Comparison of ENCODE assay signal across 33 cellular contexts in the genomic region with DNA sequence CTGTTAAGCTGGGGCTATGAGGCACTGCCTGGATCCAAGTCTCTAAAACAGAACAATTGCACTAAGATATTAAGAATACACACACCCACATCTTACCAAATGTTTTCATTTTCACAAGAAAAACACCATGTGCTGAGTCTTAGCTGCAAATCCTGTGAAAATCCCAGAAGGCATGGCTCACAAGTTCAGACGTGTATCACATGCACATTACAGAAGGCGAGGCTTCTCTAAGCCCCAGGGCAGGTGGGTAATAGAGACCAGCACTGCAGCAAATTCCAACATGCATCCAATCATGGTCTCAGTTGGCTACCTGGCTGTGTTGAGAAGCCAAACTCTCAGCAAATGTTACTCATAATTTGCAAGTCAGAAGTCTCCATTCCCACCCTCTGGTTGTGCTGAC. TPM values are rescaled to one million over a fixed set of nuclear protein-coding genes. Genes with fewer than 3 reads are reported as not detected.
A peak's percentile ranks its signal among the peaks of the same experiment; 100 is the strongest.
DNase-seq lines count a peak whose midpoint lies in the region; ATAC-seq, FAIRE-seq and TF ChIP-seq lines count a peak whose summit lies in the region.
"Had no signal": no experiment of that assay in that cellular context is flagged by ENCODE, and none has a peak within 500 bp of the region (broad histone marks: within the 10 kb centered on the region; RNA-seq: fewer than 3 reads in every experiment).

No MANE protein-coding gene starts in this region.

- no peaks in the 10 kb centered on the region for H3K9me3 Mint-ChIP-seq in activated CD8-positive, alpha-beta T cell treated with anti-CD3 and anti-CD28 coated beads, Interleukin-2, amount 10 ng/mL, durations not matched to agents 7 days and 5 days (ENCODE audit: insufficient read depth)
- H3K9me3 Mint-ChIP-seq: activated T-cell treated with anti-CD3 and anti-CD28 coated beads, Interleukin-2, amount 50 U/mL, for 4 hours; nephron progenitor cell had no signal

- no peaks in the 10 kb centered on the region for H3K4me1 Mint-ChIP-seq in activated CD8-positive, alpha-beta T cell treated with anti-CD3 and anti-CD28 coated beads, Interleukin-2, amount 10 ng/mL, durations not matched to agents 7 days and 5 days (ENCODE audit: low read depth)
- H3K4me1 Mint-ChIP-seq: activated CD8-positive, alpha-beta memory T cell treated with anti-CD3 and anti-CD28 coated beads, Interleukin-2, amount 10 ng/mL, durations not matched to agents 7 days and 5 days; T-helper 17 cell had no signal

- in situ Hi-C loops in HepG2 (cut with HindIII; ENCODE audit: extremely low pct_ligation_motif_present, low pct_unique_long_range_greater_than_20kb): no loop called here

- H3K9me3 ChIP-seq in HepG2 (ENCODE audit: low read length): no peaks in the 10 kb centered on the region
- no peaks in the 10 kb centered on the region for H3K9me3 ChIP-seq in right lobe of liver
- no peaks in the 10 kb centered on the region for H3K9me3 ChIP-seq in keratinocyte (ENCODE audit: control insufficient read depth, low read depth, low read length)
- no peaks in the 10 kb centered on the region for H3K9me3 ChIP-seq in kidney (ENCODE audit: control insufficient read depth in 1 of 2, low read length in 2 of 2)
- no peaks in the 10 kb centered on the region for H3K9me3 ChIP-seq in pancreas
- H3K9me3 ChIP-seq: BE2C, spleen, thyroid gland had no signal

- H3K9ac ChIP-seq in HepG2 (ENCODE audit: insufficient read depth, low read depth, low read length) (no peak overlapping the region), keratinocyte (ENCODE audit: control insufficient read depth, extremely low read depth, insufficient read depth, low read length) (no peak overlapping the region), kidney (ENCODE audit: low read length in 2 of 2) (no peak overlapping the region)

- H3K4me1 ChIP-seq in HepG2 (ENCODE audit: insufficient read depth, low read length) (peaks cover 88% of the 10 kb centered on the region), right lobe of liver (no peaks in the 10 kb centered on the region), keratinocyte (ENCODE audit: control insufficient read depth, extremely low read depth, insufficient read depth, low read length) (peaks cover 8% of the 10 kb centered on the region), kidney (ENCODE audit: control insufficient read depth in 1 of 2, insufficient read depth in 1 of 2, low read depth in 1 of 2, low read length in 2 of 2) (peaks cover 3 to 4% of the 10 kb centered on the region in 2 donors), pancreas (no peaks in the 10 kb centered on the region)
- H3K4me1 ChIP-seq: BE2C had no signal

- no TSS peak for BruUV-seq in HepG2 (replicated peaks; lab: Mats Ljungman, UMichigan)

- H3K4me3 ChIP-seq in HepG2 (replicated peaks in 1 of 3; ENCODE audit: insufficient read depth in 1 of 3, low read depth in 2 of 3, low read length in 3 of 3): no peak overlapping the region
- H3K4me3 ChIP-seq in right lobe of liver: no peak overlapping the region
- no peak overlapping the region for H3K4me3 ChIP-seq in keratinocyte (ENCODE audit: control insufficient read depth in 2 of 3, extremely low read depth in 1 of 3, insufficient read depth in 2 of 3, low read depth in 1 of 3, low read length in 3 of 3)
- H3K4me3 ChIP-seq in kidney (ENCODE audit: low read length in 2 of 2): no peak overlapping the region
- no peak overlapping the region for H3K4me3 ChIP-seq in pancreas
- H3K4me3 ChIP-seq: K562, spleen, thyroid gland had no signal

- no peak for TF ChIP-seq RAD21 in HepG2 (CRISPR knock-in tag; IDR thresholded peaks at IDR 0.05)

- H3K27ac Mint-ChIP-seq in activated CD8-positive, alpha-beta T cell treated with anti-CD3 and anti-CD28 coated beads, Interleukin-2, amount 10 ng/mL, durations not matched to agents 7 days and 5 days: no peak overlapping the region
- H3K27ac Mint-ChIP-seq: activated CD8-positive, alpha-beta memory T cell treated with anti-CD3 and anti-CD28 coated beads, Interleukin-2, amount 10 ng/mL, durations not matched to agents 7 days and 5 days; nephron progenitor cell; T-helper 17 cell had no signal

- FAIRE-seq in HepG2 (lab: Jason Lieb, UNC): no peak
- peak; percentile 17 for FAIRE-seq in keratinocyte (lab: Jason Lieb, UNC)
- no peak for FAIRE-seq in kidney (lab: Jason Lieb, UNC)
- no peak for FAIRE-seq in pancreas (lab: Jason Lieb, UNC)
- FAIRE-seq: HTR-8/SVneo, K562, TTC549 had no signal

- WGBS in HepG2 (ENCODE audit: low lambda C conversion rate): 92% methylated on average over 2 of the region's 2 CpGs
- WGBS in right lobe of liver (ENCODE audit: insufficient coverage, low coverage, low lambda C conversion rate, missing lambda C conversion rate): 71% methylated on average over 2 of the region's 2 CpGs
- 62 to 81% methylated on average over 2 of the region's 2 CpGs for WGBS in pancreas, 2 donors

- H3K79me2 ChIP-seq in HepG2 (ENCODE audit: insufficient read depth, low read length): no peaks in the 10 kb centered on the region
- no peaks in the 10 kb centered on the region for H3K79me2 ChIP-seq in keratinocyte (ENCODE audit: control insufficient read depth, insufficient read depth, low read length)

- no peaks in the 10 kb centered on the region for H3K36me3 ChIP-seq in HepG2 (replicated peaks in 1 of 2; ENCODE audit: control insufficient read depth in 1 of 2, insufficient read depth in 2 of 2, low read length in 2 of 2)
- H3K36me3 ChIP-seq in right lobe of liver: no peaks in the 10 kb centered on the region
- H3K36me3 ChIP-seq in keratinocyte (ENCODE audit: control insufficient read depth in 2 of 2, extremely low read depth in 1 of 2, insufficient read depth in 2 of 2, low read length in 2 of 2): no peaks in the 10 kb centered on the region
- no peaks in the 10 kb centered on the region for H3K36me3 ChIP-seq in kidney (ENCODE audit: control insufficient read depth in 1 of 2, insufficient read depth in 2 of 2, low read length in 2 of 2)
- H3K36me3 ChIP-seq in pancreas: no peaks in the 10 kb centered on the region
- H3K36me3 ChIP-seq: BE2C, spleen, thyroid gland had no signal

- TF ChIP-seq CTCF in HepG2 (CRISPR knock-in tag; IDR thresholded peaks at IDR 0.05) (no peak), right lobe of liver (IDR thresholded peaks at IDR 0.05) (no peak), keratinocyte (optimal IDR thresholded peaks at IDR 0.05 in 1 of 3, IDR thresholded peaks at IDR 0.05 in 1 of 3, conservative IDR thresholded peaks at IDR 0.05 in 1 of 3; ENCODE audit: extremely low read depth in 1 of 3, insufficient read depth in 2 of 3, low read length in 3 of 3) (no peak), kidney (IDR thresholded peaks at IDR 0.05; ENCODE audit: borderline replicate concordance, extremely low read depth, insufficient read depth) (no peak), pancreas (IDR thresholded peaks at IDR 0.05) (no peak)

- H3K27me3 ChIP-seq in HepG2 (ENCODE audit: control insufficient read depth in 1 of 2, insufficient read depth in 2 of 2, low read length in 2 of 2): no peaks in the 10 kb centered on the region
- H3K27me3 ChIP-seq in right lobe of liver: no peaks in the 10 kb centered on the region
- H3K27me3 ChIP-seq in keratinocyte (ENCODE audit: control insufficient read depth, extremely low read depth, insufficient read depth, low read length): no peaks in the 10 kb centered on the region
- no peaks in the 10 kb centered on the region for H3K27me3 ChIP-seq in pancreas
- H3K27me3 ChIP-seq: thyroid gland had no signal

- TF ChIP-seq EP300 in HepG2 (IDR thresholded peaks at IDR 0.05; ENCODE audit: low read depth in 2 of 2, low read length in 2 of 2) (no peak), HepG2 (CRISPR knock-in tag; IDR thresholded peaks at IDR 0.05; ENCODE audit: borderline replicate concordance) (no peak)

- TF ChIP-seq POLR2A in HepG2 (IDR thresholded peaks at IDR 0.05; ENCODE audit: insufficient read depth in 1 of 2, low read depth in 2 of 2, low read length in 2 of 2) (no peak), right lobe of liver (IDR thresholded peaks at IDR 0.05) (no peak)

- CTCF ChIA-PET in HepG2 (lab: Yijun Ruan, JAX; ENCODE audit: low intra/inter-chr PET ratio, low total read pairs): no interaction called here
- CTCF ChIA-PET in activated CD8-positive, alpha-beta T cell treated with anti-CD3 and anti-CD28 coated beads, Interleukin-2, amount 10 ng/mL, durations not matched to agents 7 days and 5 days (lab: Charles Lee): no interaction called here

- H3K4me2 ChIP-seq in HepG2 (ENCODE audit: low read depth, low read length) (no peak overlapping the region), keratinocyte (ENCODE audit: control insufficient read depth, extremely low read depth, insufficient read depth, low read depth, low read length) (no peak overlapping the region)

- POLR2A ChIA-PET in HepG2 (lab: Yijun Ruan, JAX): interaction anchor here (1.3 to 1.9 kb wide), 4 partner anchors 8 to 25 kb away, joined by 4 to 11 read pairs (median 4); no protein-coding TSS in a partner anchor
- POLR2A ChIA-PET in activated CD8-positive, alpha-beta T cell treated with anti-CD3 and anti-CD28 coated beads, Interleukin-2, amount 10 ng/mL, durations not matched to agents 7 days and 5 days (lab: Charles Lee): no interaction called here

- no peak overlapping the region for H2AFZ ChIP-seq in HepG2 (ENCODE audit: low read length)
- H2AFZ ChIP-seq in keratinocyte (ENCODE audit: control insufficient read depth, low read length): no peak overlapping the region

- peaks cover 10% of the 10 kb centered on the region for H3K27me3 Mint-ChIP-seq in activated CD8-positive, alpha-beta T cell treated with anti-CD3 and anti-CD28 coated beads, Interleukin-2, amount 10 ng/mL, durations not matched to agents 7 days and 5 days (ENCODE audit: low read depth)

- DNase-seq in HepG2 (ENCODE audit: low spot score) (no peak), right lobe of liver (no peak), caudate nucleus (lab: John Stamatoyannopoulos, UW) (no peak), keratinocyte (ENCODE audit: low read depth, low spot score) (no peak), kidney (no peak), pancreas (no peak), NCI-H1092 (lab: John Stamatoyannopoulos, UW) (no peak)
- DNase-seq in activated CD8-positive, alpha-beta T cell treated with anti-CD3 and anti-CD28 coated beads, Interleukin-2, amount 10 ng/mL, durations not matched to agents 7 days and 5 days: no peak
- DNase-seq: activated CD8-positive, alpha-beta memory T cell treated with anti-CD3 and anti-CD28 coated beads, Interleukin-2, amount 10 ng/mL, durations not matched to agents 7 days and 5 days; activated gamma-delta T cell; activated T-cell treated with anti-CD3 and anti-CD28 coated beads, Interleukin-2, amount 50 U/mL, for 4 hours; BE2C; effector CD8-positive, alpha-beta T cell; NCI-H2029 treated with DMSO at 0.1 percent for 48 hours; NCI-H226; NCI-H526 treated with DMSO at 0.1 percent for 48 hours; nephron progenitor cell; NK-92 treated with Interleukin-12 subunit alpha and Interleukin-12 subunit beta, amount 100 ng/mL, for 24 hours; spleen; stimulated activated naive CD8-positive, alpha-beta T cell treated with anti-CD3 and anti-CD28 coated beads, Interleukin-15, Interleukin-2, amounts not matched to agents 100 U/mL and 50 U/mL, for 24 hours; T-helper 17 cell; thyroid gland had no signal

- no peaks in the 10 kb centered on the region for H3K36me3 Mint-ChIP-seq in activated CD8-positive, alpha-beta T cell treated with anti-CD3 and anti-CD28 coated beads, Interleukin-2, amount 10 ng/mL, durations not matched to agents 7 days and 5 days (ENCODE audit: low read depth)
- H3K36me3 Mint-ChIP-seq: activated CD8-positive, alpha-beta memory T cell treated with anti-CD3 and anti-CD28 coated beads, Interleukin-2, amount 10 ng/mL, durations not matched to agents 7 days and 5 days had no signal

- H3K27ac ChIP-seq in HepG2 (ENCODE audit: extremely low read length, insufficient read depth, low read length) (no peak overlapping the region), right lobe of liver (no peak overlapping the region), caudate nucleus (ENCODE audit: low read depth, low read length) (peak overlapping the region; percentile 83), keratinocyte (ENCODE audit: control insufficient read depth, insufficient read depth, low read length) (no peak overlapping the region), kidney (ENCODE audit: low read depth in 2 of 2, low read length in 2 of 2) (no peak overlapping the region), pancreas (no peak overlapping the region)

- intact Hi-C loops in HepG2 (cut with micrococcal nuclease; ENCODE audit: unreplicated experiment): no loop called here
- intact Hi-C loops in right lobe of liver (cut with DNase I): no loop called here
- intact Hi-C loops in kidney (cut with DNase I): no loop called here
- intact Hi-C loops in pancreas (cut with DNase I): no loop called here

- H3K4me3 Mint-ChIP-seq in activated CD8-positive, alpha-beta T cell treated with anti-CD3 and anti-CD28 coated beads, Interleukin-2, amount 10 ng/mL, durations not matched to agents 7 days and 5 days: no peak overlapping the region
- H3K4me3 Mint-ChIP-seq: activated CD8-positive, alpha-beta memory T cell treated with anti-CD3 and anti-CD28 coated beads, Interleukin-2, amount 10 ng/mL, durations not matched to agents 7 days and 5 days; activated T-cell treated with anti-CD3 and anti-CD28 coated beads, Interleukin-2, amount 50 U/mL, for 4 hours; nephron progenitor cell; T-helper 17 cell had no signal

- no peaks in the 10 kb centered on the region for H3K9me1 ChIP-seq in keratinocyte (ENCODE audit: control insufficient read depth, extremely low read depth, insufficient read depth, low read length)

- ATAC-seq in HepG2: no peak
- ATAC-seq in right lobe of liver: no peak
- ATAC-seq in pancreas: no peak
- no peak for ATAC-seq in activated CD8-positive, alpha-beta T cell treated with anti-CD3 and anti-CD28 coated beads, Interleukin-2, amount 10 ng/mL, durations not matched to agents 7 days and 5 days
- ATAC-seq: activated CD8-positive, alpha-beta memory T cell treated with anti-CD3 and anti-CD28 coated beads, Interleukin-2, amount 10 ng/mL, durations not matched to agents 7 days and 5 days; activated T-cell treated with anti-CD3 and anti-CD28 coated beads, Interleukin-2, amount 50 U/mL, for 4 hours; K562; Right ventricle myocardium inferior; SK-N-SH treated with all-trans-retinoic acid at 6 μM for 48 hours; stimulated activated naive CD8-positive, alpha-beta T cell treated with anti-CD3 and anti-CD28 coated beads, Interleukin-15, Interleukin-2, amounts not matched to agents 100 U/mL and 50 U/mL, for 24 hours; T-helper 17 cell had no signal

- dilution Hi-C loops in keratinocyte (cut with MboI; ENCODE audit: extremely low pct_ligation_motif_present, low sequenced_read_pairs): no loop called here

- H4K20me1 ChIP-seq in HepG2 (ENCODE audit: insufficient read depth, low read length): no peaks in the 10 kb centered on the region
- no peaks in the 10 kb centered on the region for H4K20me1 ChIP-seq in keratinocyte (ENCODE audit: control insufficient read depth, extremely low read depth, insufficient read depth, low read length)

RNA-seq across cellular contexts. Expression of gene CST3, which starts 16.2 kb away (rescaled TPM):
- total RNA-seq in HepG2 (2016; rRNA removed; fragmentation: Illumina TruSeq; extraction: Trizol) (300 and 690 TPM in 2 replicates), right lobe of liver (1,000 to 10,000 TPM in 1 of 6 experiments, 100 to 1,000 TPM in 5; 504 to 1,394 (median 638) TPM), kidney (852 TPM), pancreas (100 to 1,000 TPM; 232 to 445 (median 264) TPM)
- total RNA-seq in HepG2 (2016; cell fraction: cytosol; rRNA removed; fragmentation: Illumina TruSeq; extraction: Trizol; ENCODE audit: low read depth): 306 and 400 TPM in 2 replicates
- 277 and 657 TPM in 2 replicates for total RNA-seq in HepG2 (2016; cell fraction: insoluble cytoplasmic fraction; rRNA removed; fragmentation: Illumina TruSeq; extraction: Trizol)
- total RNA-seq in HepG2 (2016; cell fraction: membrane; rRNA removed; fragmentation: Illumina TruSeq; extraction: Trizol): 267 and 341 TPM in 2 replicates
- 478 and 575 TPM in 2 replicates for total RNA-seq in HepG2 (2016; cell fraction: nucleus; rRNA removed; fragmentation: Illumina TruSeq; extraction: Trizol)
- polyA plus RNA-seq in HepG2 (2011; rRNA removed) (1,005 and 1,077 TPM in 2 replicates), keratinocyte (193 to 339 TPM (median 194 TPM) in 3 replicates), kidney (ENCODE audit: insufficient read depth, low read depth, low replicate concordance) (942 TPM), pancreas (100 to 1,000 TPM; 201 to 319 TPM)
- polyA plus RNA-seq in HepG2 (2011; cell fraction: cytosol; rRNA removed): 827 and 1,616 TPM in 2 replicates
- 530 and 563 TPM in 2 replicates for polyA plus RNA-seq in HepG2 (2011; cell fraction: nucleus; rRNA removed)
- polyA plus RNA-seq in HepG2 (2012): 560 and 584 TPM in 2 replicates
- polyA plus RNA-seq in HepG2 (2016; cell fraction: cytosol; fragmentation: Illumina TruSeq; extraction: Trizol; ENCODE audit: low read depth): 569 and 650 TPM in 2 replicates
- polyA plus RNA-seq in HepG2 (2016; cell fraction: insoluble cytoplasmic fraction; fragmentation: Illumina TruSeq; extraction: Trizol; ENCODE audit: low read depth): 435 and 510 TPM in 2 replicates
- polyA plus RNA-seq in HepG2 (2016; cell fraction: membrane; fragmentation: Illumina TruSeq; extraction: Trizol; ENCODE audit: low read depth): 388 and 429 TPM in 2 replicates
- 1,429 and 1,592 TPM in 2 replicates for polyA plus RNA-seq in HepG2 (2016; cell fraction: nucleus; fragmentation: Illumina TruSeq; extraction: Trizol; ENCODE audit: insufficient read depth, low read depth)
- polyA minus RNA-seq in HepG2 (2011; rRNA and poly(A)+ RNA removed; ENCODE audit: low replicate concordance): 60.4 and 1,528 TPM in 2 replicates
- polyA minus RNA-seq in HepG2 (2011; cell fraction: cytosol; rRNA and poly(A)+ RNA removed): 688 and 730 TPM in 2 replicates
- polyA minus RNA-seq in HepG2 (2011; cell fraction: nucleus; rRNA and poly(A)+ RNA removed): 130 and 153 TPM in 2 replicates
- polyA plus RNA-seq in keratinocyte (2011; ENCODE audit: low read depth): 94.0 TPM
- 253 and 507 TPM in 2 replicates for polyA plus RNA-seq in keratinocyte (2011; cell fraction: cytosol; rRNA removed)
- 171 and 289 TPM in 2 replicates for polyA plus RNA-seq in keratinocyte (2011; cell fraction: nucleus; rRNA removed)
- 333 and 409 TPM in 2 replicates for polyA plus RNA-seq in keratinocyte (2012; ENCODE audit: low replicate concordance)
- polyA minus RNA-seq in keratinocyte: 189 to 317 TPM (median 258 TPM) in 3 replicates
- polyA minus RNA-seq in keratinocyte (2011; cell fraction: cytosol; rRNA and poly(A)+ RNA removed): 535 TPM
- 137 and 147 TPM in 2 replicates for polyA minus RNA-seq in keratinocyte (2011; cell fraction: nucleus; rRNA and poly(A)+ RNA removed)
- under 1 TPM; 0.47 to 0.50 TPM for total RNA-seq in activated CD8-positive, alpha-beta T cell treated with anti-CD3 and anti-CD28 coated beads, Interleukin-2, amount 10 ng/mL, durations not matched to agents 7 days and 5 days

RNA-seq across cellular contexts. Expression of gene CST4, which starts 34.8 kb away (rescaled TPM):
- total RNA-seq in HepG2 (2016; rRNA removed; fragmentation: Illumina TruSeq; extraction: Trizol): not detected in 2 replicates
- not detected in 2 replicates for total RNA-seq in HepG2 (2016; cell fraction: cytosol; rRNA removed; fragmentation: Illumina TruSeq; extraction: Trizol; ENCODE audit: low read depth)
- total RNA-seq in HepG2 (2016; cell fraction: insoluble cytoplasmic fraction; rRNA removed; fragmentation: Illumina TruSeq; extraction: Trizol): not detected in 2 replicates
- total RNA-seq in HepG2 (2016; cell fraction: membrane; rRNA removed; fragmentation: Illumina TruSeq; extraction: Trizol): not detected in 2 replicates
- total RNA-seq in HepG2 (2016; cell fraction: nucleus; rRNA removed; fragmentation: Illumina TruSeq; extraction: Trizol): not detected in 2 replicates
- 0.16 TPM in 1 of 2 replicates, not detected in the other for polyA plus RNA-seq in HepG2 (2011; rRNA removed)
- polyA plus RNA-seq in HepG2 (2011; cell fraction: cytosol; rRNA removed): not detected in 2 replicates
- polyA plus RNA-seq in HepG2 (2011; cell fraction: nucleus; rRNA removed): not detected in 2 replicates
- not detected in 2 replicates for polyA plus RNA-seq in HepG2 (2012)
- polyA plus RNA-seq in HepG2 (2016; cell fraction: cytosol; fragmentation: Illumina TruSeq; extraction: Trizol; ENCODE audit: low read depth): not detected in 2 replicates
- polyA plus RNA-seq in HepG2 (2016; cell fraction: insoluble cytoplasmic fraction; fragmentation: Illumina TruSeq; extraction: Trizol; ENCODE audit: low read depth): not detected in 2 replicates
- not detected in 2 replicates for polyA plus RNA-seq in HepG2 (2016; cell fraction: membrane; fragmentation: Illumina TruSeq; extraction: Trizol; ENCODE audit: low read depth)
- not detected in 2 replicates for polyA plus RNA-seq in HepG2 (2016; cell fraction: nucleus; fragmentation: Illumina TruSeq; extraction: Trizol; ENCODE audit: insufficient read depth, low read depth)
- polyA minus RNA-seq in HepG2 (2011; rRNA and poly(A)+ RNA removed; ENCODE audit: low replicate concordance): not detected in 2 replicates
- not detected in 2 replicates for polyA minus RNA-seq in HepG2 (2011; cell fraction: cytosol; rRNA and poly(A)+ RNA removed)
- not detected in 2 replicates for polyA minus RNA-seq in HepG2 (2011; cell fraction: nucleus; rRNA and poly(A)+ RNA removed)
- total RNA-seq in right lobe of liver: not detected
- not detected in 3 replicates for polyA plus RNA-seq in keratinocyte
- polyA plus RNA-seq in keratinocyte (2011; ENCODE audit: low read depth): not detected
- polyA plus RNA-seq in keratinocyte (2011; cell fraction: cytosol; rRNA removed): not detected in 2 replicates
- not detected in 2 replicates for polyA plus RNA-seq in keratinocyte (2011; cell fraction: nucleus; rRNA removed)
- polyA plus RNA-seq in keratinocyte (2012; ENCODE audit: low replicate concordance): not detected in 2 replicates
- not detected in 3 replicates for polyA minus RNA-seq in keratinocyte
- not detected for polyA minus RNA-seq in keratinocyte (2011; cell fraction: cytosol; rRNA and poly(A)+ RNA removed)
- polyA minus RNA-seq in keratinocyte (2011; cell fraction: nucleus; rRNA and poly(A)+ RNA removed): not detected in 2 replicates
- not detected for total RNA-seq in kidney
- polyA plus RNA-seq in kidney (ENCODE audit: insufficient read depth, low read depth, low replicate concordance): not detected
- not detected for total RNA-seq in pancreas
- not detected for polyA plus RNA-seq in pancreas
- not detected for total RNA-seq in activated CD8-positive, alpha-beta T cell treated with anti-CD3 and anti-CD28 coated beads, Interleukin-2, amount 10 ng/mL, durations not matched to agents 7 days and 5 days
- total RNA-seq: activated CD8-positive, alpha-beta memory T cell treated with anti-CD3 and anti-CD28 coated beads, Interleukin-2, amount 10 ng/mL, durations not matched to agents 7 days and 5 days; activated T-cell treated with anti-CD3 and anti-CD28 coated beads, Interleukin-2, amount 50 U/mL, for 4 hours; chondrocyte; epithelial cell of proximal tubule; fibroblast of villous mesenchyme; H4; K562; osteoblast; renal cortical epithelial cell; Right ventricle myocardium inferior; spleen; T-helper 17 cell had no signal
- polyA plus RNA-seq: K562, spleen had no signal

RNA-seq across cellular contexts. Expression of gene CST9, which starts 48.3 kb away (rescaled TPM):
- total RNA-seq in HepG2 (2016; rRNA removed; fragmentation: Illumina TruSeq; extraction: Trizol) (0.07 TPM in 1 of 2 replicates, not detected in the other), right lobe of liver (not detected), kidney (not detected), pancreas (not detected)
- total RNA-seq in HepG2 (2016; cell fraction: cytosol; rRNA removed; fragmentation: Illumina TruSeq; extraction: Trizol; ENCODE audit: low read depth): not detected in 2 replicates
- total RNA-seq in HepG2 (2016; cell fraction: insoluble cytoplasmic fraction; rRNA removed; fragmentation: Illumina TruSeq; extraction: Trizol): not detected in 2 replicates
- total RNA-seq in HepG2 (2016; cell fraction: membrane; rRNA removed; fragmentation: Illumina TruSeq; extraction: Trizol): not detected in 2 replicates
- total RNA-seq in HepG2 (2016; cell fraction: nucleus; rRNA removed; fragmentation: Illumina TruSeq; extraction: Trizol): not detected in 2 replicates
- polyA plus RNA-seq in HepG2 (2011; rRNA removed) (not detected in 2 replicates), keratinocyte (not detected in 3 replicates), kidney (ENCODE audit: insufficient read depth, low read depth, low replicate concordance) (not detected), pancreas (not detected)
- polyA plus RNA-seq in HepG2 (2011; cell fraction: cytosol; rRNA removed): not detected in 2 replicates
- not detected in 2 replicates for polyA plus RNA-seq in HepG2 (2011; cell fraction: nucleus; rRNA removed)
- polyA plus RNA-seq in HepG2 (2012): not detected in 2 replicates
- polyA plus RNA-seq in HepG2 (2016; cell fraction: cytosol; fragmentation: Illumina TruSeq; extraction: Trizol; ENCODE audit: low read depth): not detected in 2 replicates
- polyA plus RNA-seq in HepG2 (2016; cell fraction: insoluble cytoplasmic fraction; fragmentation: Illumina TruSeq; extraction: Trizol; ENCODE audit: low read depth): not detected in 2 replicates
- polyA plus RNA-seq in HepG2 (2016; cell fraction: membrane; fragmentation: Illumina TruSeq; extraction: Trizol; ENCODE audit: low read depth): not detected in 2 replicates
- polyA plus RNA-seq in HepG2 (2016; cell fraction: nucleus; fragmentation: Illumina TruSeq; extraction: Trizol; ENCODE audit: insufficient read depth, low read depth): not detected in 2 replicates
- not detected in 2 replicates for polyA minus RNA-seq in HepG2 (2011; rRNA and poly(A)+ RNA removed; ENCODE audit: low replicate concordance)
- not detected in 2 replicates for polyA minus RNA-seq in HepG2 (2011; cell fraction: cytosol; rRNA and poly(A)+ RNA removed)
- polyA minus RNA-seq in HepG2 (2011; cell fraction: nucleus; rRNA and poly(A)+ RNA removed): 0.25 TPM in 1 of 2 replicates, not detected in the other
- not detected for polyA plus RNA-seq in keratinocyte (2011; ENCODE audit: low read depth)
- polyA plus RNA-seq in keratinocyte (2011; cell fraction: cytosol; rRNA removed): not detected in 2 replicates
- polyA plus RNA-seq in keratinocyte (2011; cell fraction: nucleus; rRNA removed): not detected in 2 replicates
- polyA plus RNA-seq in keratinocyte (2012; ENCODE audit: low replicate concordance): not detected in 2 replicates
- polyA minus RNA-seq in keratinocyte: 0.32 TPM in 1 of 3 replicates, not detected in the others
- polyA minus RNA-seq in keratinocyte (2011; cell fraction: cytosol; rRNA and poly(A)+ RNA removed): not detected
- polyA minus RNA-seq in keratinocyte (2011; cell fraction: nucleus; rRNA and poly(A)+ RNA removed): not detected in 2 replicates
- total RNA-seq in activated CD8-positive, alpha-beta T cell treated with anti-CD3 and anti-CD28 coated beads, Interleukin-2, amount 10 ng/mL, durations not matched to agents 7 days and 5 days: not detected
- total RNA-seq: activated CD8-positive, alpha-beta memory T cell treated with anti-CD3 and anti-CD28 coated beads, Interleukin-2, amount 10 ng/mL, durations not matched to agents 7 days and 5 days; activated T-cell treated with anti-CD3 and anti-CD28 coated beads, Interleukin-2, amount 50 U/mL, for 4 hours; chondrocyte; epithelial cell of proximal tubule; fibroblast of villous mesenchyme; H4; K562; osteoblast; renal cortical epithelial cell; Right ventricle myocardium inferior; spleen; T-helper 17 cell; thyroid gland had no signal
- polyA plus RNA-seq: K562, spleen had no signal

Comparison
In these comparisons a context has a peak if more than half of its experiments do, and no peak if none do; other contexts are left out.
1. RNA of gene CST3, which starts 16.2 kb away (total RNA-seq): 852 TPM in kidney (single experiment), 267 to 690 TPM in HepG2, 504 to 1,394 TPM in right lobe of liver and 232 to 445 TPM in pancreas; 0.47 to 0.50 TPM in activated CD8-positive, alpha-beta T cell treated with anti-CD3 and anti-CD28 coated beads, Interleukin-2, amount 10 ng/mL, durations not matched to agents 7 days and 5 days; every median in the first group is over 100 times any median in the second.